In genomic region chr22:40271440-40271839, GRCh38 we compare ENCODE assay signal across 34 cellular contexts.
DNase-seq lines count a peak whose midpoint lies in the region; ATAC-seq, FAIRE-seq and TF ChIP-seq lines count a peak whose summit lies in the region.
"Had no signal": no experiment of that assay in that cellular context is flagged by ENCODE, and none has a peak within 500 bp of the region (broad histone marks: within the 10 kb centered on the region; RNA-seq: fewer than 3 reads in every experiment).

No MANE protein-coding gene starts in this region.

- intact Hi-C loops in GM12878 (cut with micrococcal nuclease; ENCODE audit: unreplicated experiment) = no loop called here
- intact Hi-C loops in naive thymus-derived CD4-positive, alpha-beta T cell (cut with micrococcal nuclease) = no loop called here
- intact Hi-C loops in uterus (cut with DNase I; ENCODE audit: low total_unique reads) = no loop called here

- H3K4me3 ChIP-seq in GM12878 (no peak overlapping the region), uterus (no peak overlapping the region)
- no peak overlapping the region for H3K4me3 ChIP-seq in naive thymus-derived CD4-positive, alpha-beta T cell (ENCODE audit: low read length)
- H3K4me3 ChIP-seq: adrenal gland, lung, right atrium auricular region, SK-N-MC, transverse colon had no signal

- peak overlapping the region; percentile 11 for H3K27ac Mint-ChIP-seq in activated naive CD8-positive, alpha-beta T cell
- no peak overlapping the region for H3K27ac Mint-ChIP-seq in activated naive CD8-positive, alpha-beta T cell treated with anti-CD3 and anti-CD28 coated beads for 36 hours
- peak overlapping the region in 7 of 9 donors; percentile 65 to 89 (median 75) for H3K27ac Mint-ChIP-seq in naive thymus-derived CD4-positive, alpha-beta T cell
- H3K27ac Mint-ChIP-seq: T-helper 1 cell treated with Interleukin-12 subunit alpha and Interleukin-12 subunit beta and Interleukin-4 antibody, amounts not matched to agents 30 μg/mL and 1 μg/mL, for 36 hours had no signal

- no peaks in the 10 kb centered on the region for H3K27me3 Mint-ChIP-seq in activated naive CD8-positive, alpha-beta T cell
- no peaks in the 10 kb centered on the region for H3K27me3 Mint-ChIP-seq in activated naive CD8-positive, alpha-beta T cell treated with anti-CD3 and anti-CD28 coated beads for 36 hours
- no peaks in the 10 kb centered on the region for H3K27me3 Mint-ChIP-seq in naive thymus-derived CD4-positive, alpha-beta T cell
- H3K27me3 Mint-ChIP-seq: activated T-cell treated with anti-CD3 and anti-CD28 coated beads, Interleukin-2, amount 50 U/mL, for 24 hours; brain had no signal

- H3K4me3 Mint-ChIP-seq in activated naive CD8-positive, alpha-beta T cell = no peak overlapping the region
- no peak overlapping the region for H3K4me3 Mint-ChIP-seq in activated naive CD8-positive, alpha-beta T cell treated with anti-CD3 and anti-CD28 coated beads for 36 hours
- no peak overlapping the region for H3K4me3 Mint-ChIP-seq in naive thymus-derived CD4-positive, alpha-beta T cell
- H3K4me3 Mint-ChIP-seq: activated T-cell treated with anti-CD3 and anti-CD28 coated beads, Interleukin-2, amount 50 U/mL, for 24 hours; brain; immature natural killer cell; T-helper 1 cell treated with Interleukin-12 subunit alpha and Interleukin-12 subunit beta and Interleukin-4 antibody, amounts not matched to agents 30 μg/mL and 1 μg/mL, for 36 hours had no signal

- in situ Hi-C loops in GM12878 (cut with MboI) = no loop called here

- CTCF ChIA-PET in GM12878 (lab: Yijun Ruan, JAX) = interaction anchor here (1.8 kb wide), 1 partner anchor 77 kb away, joined by 6 read pairs; no protein-coding TSS in a partner anchor
- CTCF ChIA-PET in naive thymus-derived CD4-positive, alpha-beta T cell (lab: Charles Lee) = interaction anchor here (0.9 to 1.5 kb wide), 2 partner anchors 37 to 77 kb away, joined by 3 to 5 read pairs; no protein-coding TSS in a partner anchor

- POLR2A ChIA-PET in GM12878 (lab: Charles Lee) = no interaction called here
- POLR2A ChIA-PET in naive thymus-derived CD4-positive, alpha-beta T cell (lab: Charles Lee) = interaction anchor here (0.6 to 1.5 kb wide), 6 partner anchors 9 to 95 kb away, joined by 3 to 5 read pairs (median 3); no protein-coding TSS in a partner anchor

- FAIRE-seq in GM12878 (lab: Jason Lieb, UNC) = no peak
- FAIRE-seq: endometrium, TTC549 had no signal

- H3K4me1 ChIP-seq in GM12878 (ENCODE audit: control insufficient read depth, insufficient read depth, low read length) = peaks cover 4% of the 10 kb centered on the region
- H3K4me1 ChIP-seq in naive thymus-derived CD4-positive, alpha-beta T cell (ENCODE audit: control insufficient read depth in 2 of 2, insufficient read depth in 2 of 2, low read length in 2 of 2) = peaks cover 0 to 16% of the 10 kb centered on the region in 2 donors
- H3K4me1 ChIP-seq in uterus = peaks cover 0 to 12% of the 10 kb centered on the region in 2 donors

- no peaks in the 10 kb centered on the region for H4K20me1 ChIP-seq in GM12878 (ENCODE audit: control insufficient read depth, insufficient read depth)

- RAD21 ChIA-PET in GM12878 (lab: Charles Lee; ENCODE audit: unreplicated experiment) = interaction anchor here (0.6 to 1.0 kb wide), 3 partner anchors 13 to 1110 kb away, joined by 3 read pairs; no protein-coding TSS in a partner anchor

- no peak overlapping the region for H3K4me2 ChIP-seq in GM12878 (ENCODE audit: control insufficient read depth, insufficient read depth)

- DNase-seq in activated naive CD8-positive, alpha-beta T cell treated with anti-CD3 and anti-CD28 coated beads for 36 hours = no peak
- DNase-seq in GM12878 (ENCODE audit: low read depth, low spot score) (no peak), uterus (no peak), NCI-H2081 treated with DMSO at 0.1 percent for 48 hours (lab: John Stamatoyannopoulos, UW) (no peak), glomerular visceral epithelial cell (ENCODE audit: extremely low spot score) (no peak)
- no peak for DNase-seq in naive thymus-derived CD4-positive, alpha-beta T cell
- DNase-seq: activated CD4-positive, CD25-positive, alpha-beta regulatory T cell; activated gamma-delta T cell treated with Interleukin-2 at 50 U/mL for 16 hours; activated T-cell treated with anti-CD3 and anti-CD28 coated beads, Interleukin-2, amount 50 U/mL, for 24 hours; adrenal gland; cerebellar nuclear complex; DMS 273 treated with DMSO at 0.1 percent for 48 hours; EL; HCEC 1CT; immature natural killer cell; left cardiac atrium; NCI-H1417 treated with DMSO at 0.1 percent for 48 hours; NCI-H2029 treated with DMSO at 0.1 percent for 48 hours; NCI-H226; NCI-H526 treated with DMSO at 0.1 percent for 48 hours; NK-92 treated with Interleukin-12 subunit alpha and Interleukin-12 subunit beta, amount 100 ng/mL, for 24 hours; PC-3; transverse colon had no signal

- ATAC-seq in GM12878 (no peak), GM18520 (IDR thresholded peaks at IDR 0.05; ENCODE audit: unreplicated experiment) (no peak)
- no peak for ATAC-seq in naive thymus-derived CD4-positive, alpha-beta T cell
- ATAC-seq: left cardiac atrium, PC-3 had no signal

- no peak overlapping the region for H2AFZ ChIP-seq in GM12878 (ENCODE audit: control insufficient read depth, low read depth, low read length)
- H2AFZ ChIP-seq: parathyroid adenoma had no signal

- H3K36me3 ChIP-seq in GM12878 (ENCODE audit: control insufficient read depth in 2 of 2, insufficient read depth in 2 of 2, low read length in 1 of 2) (peaks cover 2 to 6% of the 10 kb centered on the region in 2 experiments; a peak in 3 of 4 replicates), uterus (no peaks in the 10 kb centered on the region)
- H3K36me3 ChIP-seq in naive thymus-derived CD4-positive, alpha-beta T cell (ENCODE audit: control insufficient read depth in 2 of 3, insufficient read depth in 3 of 3, low read length in 3 of 3) = peaks cover 3 to 51% (median 6%) of the 10 kb centered on the region in 3 experiments

- no peaks in the 10 kb centered on the region for H3K9me3 Mint-ChIP-seq in activated naive CD8-positive, alpha-beta T cell (ENCODE audit: low read depth)
- H3K9me3 Mint-ChIP-seq in activated naive CD8-positive, alpha-beta T cell treated with anti-CD3 and anti-CD28 coated beads for 36 hours = no peaks in the 10 kb centered on the region
- H3K9me3 Mint-ChIP-seq in naive thymus-derived CD4-positive, alpha-beta T cell = no peaks in the 10 kb centered on the region
- H3K9me3 Mint-ChIP-seq: activated T-cell treated with anti-CD3 and anti-CD28 coated beads, Interleukin-2, amount 50 U/mL, for 24 hours; brain; immature natural killer cell; T-helper 1 cell treated with Interleukin-12 subunit alpha and Interleukin-12 subunit beta and Interleukin-4 antibody, amounts not matched to agents 30 μg/mL and 1 μg/mL, for 36 hours had no signal

- TSS peak; percentile 15 for BruUV-seq in GM12878 (replicated peaks; lab: Mats Ljungman, UMichigan)

- no peak for TF ChIP-seq EP300 in GM12878 (IDR thresholded peaks at IDR 0.05; ENCODE audit: borderline replicate concordance in 1 of 2, control insufficient read depth in 1 of 2, low read depth in 2 of 2, low read length in 2 of 2)

- H3K9ac ChIP-seq in GM12878 (ENCODE audit: control insufficient read depth, insufficient read depth, low read length) = no peak overlapping the region
- H3K9ac ChIP-seq: parathyroid adenoma had no signal

- peaks cover 9% of the 10 kb centered on the region for H3K36me3 Mint-ChIP-seq in activated naive CD8-positive, alpha-beta T cell
- H3K36me3 Mint-ChIP-seq in activated naive CD8-positive, alpha-beta T cell treated with anti-CD3 and anti-CD28 coated beads for 36 hours = peaks cover 22% of the 10 kb centered on the region
- H3K36me3 Mint-ChIP-seq in naive thymus-derived CD4-positive, alpha-beta T cell = peaks cover 0 to 50% (median 22%) of the 10 kb centered on the region in 5 donors

- H3K27me3 ChIP-seq in GM12878 (replicated peaks in 1 of 2; ENCODE audit: control insufficient read depth in 2 of 2, insufficient read depth in 2 of 2, low read length in 1 of 2) = no peaks in the 10 kb centered on the region
- no peaks in the 10 kb centered on the region for H3K27me3 ChIP-seq in naive thymus-derived CD4-positive, alpha-beta T cell (ENCODE audit: control insufficient read depth in 2 of 2, insufficient read depth in 2 of 2, low read length in 2 of 2)
- H3K27me3 ChIP-seq in uterus = no peaks in the 10 kb centered on the region
- H3K27me3 ChIP-seq: adrenal gland, right atrium auricular region, transverse colon had no signal

- no peak for TF ChIP-seq CTCF in GM12878 (IDR thresholded peaks at IDR 0.05 in 2 of 3, conservative IDR thresholded peaks at IDR 0.05 in 1 of 3; ENCODE audit: control insufficient read depth in 2 of 3, extremely low read depth in 1 of 3, insufficient read depth in 1 of 3, low read depth in 3 of 3, low read length in 3 of 3)
- no peak for TF ChIP-seq CTCF in uterus (IDR thresholded peaks at IDR 0.05)

- H3K9me3 ChIP-seq in GM12878 (replicated peaks; ENCODE audit: control insufficient read depth, insufficient read depth, low read length) (no peaks in the 10 kb centered on the region), uterus (peaks cover 0 to 2% of the 10 kb centered on the region in 2 donors)
- H3K9me3 ChIP-seq in naive thymus-derived CD4-positive, alpha-beta T cell (ENCODE audit: control insufficient read depth in 2 of 3, low read length in 3 of 3) = no peaks in the 10 kb centered on the region
- H3K9me3 ChIP-seq: adrenal gland, right atrium auricular region, transverse colon had no signal

- 65% methylated on average over 3 of the region's 3 CpGs for WGBS in GM12878 (ENCODE audit: insufficient coverage, insufficient replicate concordance, low lambda C conversion rate, missing lambda C conversion rate)

- SMC1A ChIA-PET in GM12878 (lab: Charles Lee; ENCODE audit: uncharacterized antibody, unreplicated experiment) = interaction anchor here (0.8 to 5.1 kb wide), 2 partner anchors 76 to 94 kb away, joined by 3 to 19 read pairs; partner anchors contain the start of genes ADSL and TNRC6B

- peaks cover 33% of the 10 kb centered on the region for H3K4me1 Mint-ChIP-seq in activated naive CD8-positive, alpha-beta T cell (ENCODE audit: low read depth)
- H3K4me1 Mint-ChIP-seq in activated naive CD8-positive, alpha-beta T cell treated with anti-CD3 and anti-CD28 coated beads for 36 hours = peaks cover 23% of the 10 kb centered on the region
- H3K4me1 Mint-ChIP-seq in naive thymus-derived CD4-positive, alpha-beta T cell = peaks cover 11 to 70% (median 59%) of the 10 kb centered on the region in 7 donors

- H3K27ac ChIP-seq in GM12878 (ENCODE audit: control insufficient read depth, insufficient read depth) (no peak overlapping the region), uterus (peak overlapping the region; percentile 1 to 9)
- H3K27ac ChIP-seq in naive thymus-derived CD4-positive, alpha-beta T cell (ENCODE audit: low read depth, low read length) = no peak overlapping the region
- H3K27ac ChIP-seq: HL-60, parathyroid adenoma, right atrium auricular region, SK-N-MC, transverse colon had no signal

- H3K79me2 ChIP-seq in GM12878 (ENCODE audit: control insufficient read depth, insufficient read depth, low read length) = no peaks in the 10 kb centered on the region
- H3K79me2 ChIP-seq: parathyroid adenoma had no signal

- TF ChIP-seq RAD21 in GM12878 (IDR thresholded peaks at IDR 0.05; ENCODE audit: insufficient read depth, low read depth, low read length) = no peak

- TF ChIP-seq POLR2A in GM12878 (IDR thresholded peaks at IDR 0.05; ENCODE audit: low read depth, low read length) (no peak), uterus (IDR thresholded peaks at IDR 0.05) (no peak)

TF ChIP-seq in GM12878, 131 proteins besides CTCF, POLR2A, EP300 and RAD21 (continues in another document):
- TF ChIP-seq IKZF1 (conservative IDR thresholded peaks at IDR 0.05) = no peak

Comparison
In these comparisons a context has a peak if more than half of its experiments do, and no peak if none do; other contexts are left out.
1. H3K27ac ChIP-seq: peak in uterus (2 of 2); none in GM12878 (single experiment) and naive thymus-derived CD4-positive, alpha-beta T cell (single experiment).